Comparison of ENCODE assay signal across 8 cellular contexts in genomic region chrX:9566150-9566621, GRCh38.
DNase-seq lines count a peak whose midpoint lies in the region; ATAC-seq, FAIRE-seq and TF ChIP-seq lines count a peak whose summit lies in the region.

No MANE protein-coding gene starts in this region.

- peak overlapping the region; percentile 80 for H3K27ac Mint-ChIP-seq in astrocyte (ENCODE audit: unreplicated experiment)

- H4K20me1 ChIP-seq in astrocyte (ENCODE audit: insufficient read depth, low read length): peaks cover 12% of the 10 kb centered on the region

- H3K9me3 ChIP-seq in astrocyte (ENCODE audit: insufficient read depth, low read depth, low read length) (no peaks in the 10 kb centered on the region), upper lobe of right lung (no peaks in the 10 kb centered on the region)

- DNase-seq in AG20443 (ENCODE audit: low spot score) (peak; percentile 67), M059J (ENCODE audit: low read depth) (peak; percentile 93), astrocyte (ENCODE audit: low read depth) (peak; percentile 88), left lobe of liver (ENCODE audit: low spot score) (peak; percentile 73), upper lobe of right lung (no peak), NCI-H1105 treated with DMSO at 0.1 percent for 48 hours (lab: John Stamatoyannopoulos, UW) (no peak), NCI-H524 (lab: John Stamatoyannopoulos, UW) (no peak)

- no peak for TF ChIP-seq CTCF in astrocyte (IDR thresholded peaks at IDR 0.05; ENCODE audit: insufficient read depth, low read depth, low read length)
- no peak for TF ChIP-seq CTCF in upper lobe of right lung (IDR thresholded peaks at IDR 0.05)

- peaks cover 28% of the 10 kb centered on the region for H3K4me1 ChIP-seq in astrocyte (ENCODE audit: insufficient read depth, low read length)
- H3K4me1 ChIP-seq in upper lobe of right lung: no peaks in the 10 kb centered on the region

- ATAC-seq in left lobe of liver (peak; percentile 91), upper lobe of right lung (peak; percentile 41), GM18505 (IDR thresholded peaks at IDR 0.05; ENCODE audit: unreplicated experiment) (no peak)

- peak; percentile 13 for FAIRE-seq in astrocyte (lab: Jason Lieb, UNC)

- H3K4me3 ChIP-seq in astrocyte (ENCODE audit: insufficient read depth, low read depth, low read length): no peak overlapping the region
- no peak overlapping the region for H3K4me3 ChIP-seq in upper lobe of right lung

- H3K9ac ChIP-seq in astrocyte (ENCODE audit: low read length): no peak overlapping the region

- no peak for TF ChIP-seq POLR2A in GM18505 (IDR thresholded peaks at IDR 0.05; ENCODE audit: borderline replicate concordance, extremely low read depth, insufficient read depth, insufficient read length)

- no peaks in the 10 kb centered on the region for H3K27me3 ChIP-seq in astrocyte (ENCODE audit: insufficient read depth, low read length)
- H3K27me3 ChIP-seq in upper lobe of right lung: no peaks in the 10 kb centered on the region

- H3K79me2 ChIP-seq in astrocyte (ENCODE audit: insufficient read depth, low read length): peaks cover 8% of the 10 kb centered on the region

- no peaks in the 10 kb centered on the region for H3K27me3 Mint-ChIP-seq in astrocyte (ENCODE audit: low read depth, unreplicated experiment)

- H2AFZ ChIP-seq in astrocyte (ENCODE audit: low read depth, low read length): no peak overlapping the region

- no peaks in the 10 kb centered on the region for H3K9me3 Mint-ChIP-seq in astrocyte (ENCODE audit: unreplicated experiment)

- H3K36me3 ChIP-seq in astrocyte (ENCODE audit: insufficient read depth, low read length): no peaks in the 10 kb centered on the region
- H3K36me3 ChIP-seq in upper lobe of right lung: no peaks in the 10 kb centered on the region

- no peaks in the 10 kb centered on the region for H3K36me3 Mint-ChIP-seq in astrocyte (ENCODE audit: low read depth, unreplicated experiment)

- peak overlapping the region; percentile 37 for H3K4me2 ChIP-seq in astrocyte (ENCODE audit: low read length)

- intact Hi-C loops in upper lobe of right lung (cut with DNase I): no loop called here

- H3K4me1 Mint-ChIP-seq in astrocyte (ENCODE audit: low read depth, unreplicated experiment): peaks cover 21% of the 10 kb centered on the region

- H3K27ac ChIP-seq in astrocyte (ENCODE audit: low read depth, low read length): peak overlapping the region; percentile 10
- no peak overlapping the region for H3K27ac ChIP-seq in upper lobe of right lung

- no peak overlapping the region for H3K4me3 Mint-ChIP-seq in astrocyte (ENCODE audit: unreplicated experiment)

Comparison
In these comparisons a context has a peak if more than half of its experiments do, and no peak if none do; other contexts are left out.
1. DNase-seq: peak in AG20443 (single experiment), M059J (single experiment), astrocyte (single experiment) and left lobe of liver (single experiment); none in upper lobe of right lung (single experiment), NCI-H1105 treated with DMSO at 0.1 percent for 48 hours (single experiment) and NCI-H524 (0 of 2).